Comparison of ENCODE assay signal across 13 cellular contexts in genomic region chr17:40106089-40106759, GRCh38. TPM values are rescaled to one million over a fixed set of nuclear protein-coding genes. Genes with fewer than 3 reads are reported as not detected.
DNase-seq lines count a peak whose midpoint lies in the region; ATAC-seq and TF ChIP-seq lines count a peak whose summit lies in the region.
"Had no signal": no experiment of that assay in that cellular context is flagged by ENCODE, and none has a peak within 500 bp of the region (broad histone marks: within the 10 kb centered on the region; RNA-seq: fewer than 3 reads in every experiment).

No MANE protein-coding gene starts in this region.

- H3K4me1 ChIP-seq in esophagus squamous epithelium, result peaks cover 82 to 100% (median 98%) of the 10 kb centered on the region in 3 donors
- H3K4me1 ChIP-seq in ovary (ENCODE audit: insufficient read depth), result peaks cover 52% of the 10 kb centered on the region
- peaks cover 10% of the 10 kb centered on the region for H3K4me1 ChIP-seq in endodermal cell (ENCODE audit: control insufficient read depth, insufficient read depth, low read length)

- no peaks in the 10 kb centered on the region for H3K36me3 Mint-ChIP-seq in stimulated activated naive CD8-positive, alpha-beta T cell treated with anti-CD3 and anti-CD28 coated beads, Interleukin-15, Interleukin-2, amounts not matched to agents 100 ng/mL and 50 ng/mL, for 24 hours (ENCODE audit: low read depth)
- H3K36me3 Mint-ChIP-seq in endodermal cell (ENCODE audit: low read depth), result no peaks in the 10 kb centered on the region

- no peaks in the 10 kb centered on the region for H3K36me3 ChIP-seq in esophagus squamous epithelium
- H3K36me3 ChIP-seq in ovary, result no peaks in the 10 kb centered on the region
- no peaks in the 10 kb centered on the region for H3K36me3 ChIP-seq in endodermal cell (ENCODE audit: control insufficient read depth, insufficient read depth, low read length)

- H3K9ac ChIP-seq in endodermal cell (ENCODE audit: extremely low read depth, low read length, poor library complexity, severe bottlenecking), result no peak overlapping the region
- H3K9ac ChIP-seq: SK-N-SH had no signal

- H3K9me3 ChIP-seq in esophagus squamous epithelium (no peaks in the 10 kb centered on the region), ovary (no peaks in the 10 kb centered on the region), endodermal cell (ENCODE audit: control insufficient read depth, low read length) (no peaks in the 10 kb centered on the region)
- H3K9me3 ChIP-seq: SK-N-SH had no signal

- H3K4me3 ChIP-seq in esophagus squamous epithelium (no peak overlapping the region), ovary (no peak overlapping the region), endodermal cell (ENCODE audit: low read length) (no peak overlapping the region)
- H3K4me3 ChIP-seq: lung had no signal

- intact Hi-C loops in esophagus squamous epithelium (cut with DNase I), result no loop called here
- intact Hi-C loops in ovary (cut with DNase I), result loop anchor here in 2 of 4 donors (5.0 kb wide), 2 partner anchors 34 to 44 kb away; partner anchors contain the start of gene THRA (in 1 of the 2)

- H3K27me3 ChIP-seq in esophagus squamous epithelium, result no peaks in the 10 kb centered on the region
- H3K27me3 ChIP-seq in ovary, result no peaks in the 10 kb centered on the region
- H3K27me3 ChIP-seq in endodermal cell (ENCODE audit: control insufficient read depth, insufficient read depth, low read length, poor library complexity, severe bottlenecking), result peaks cover 35% of the 10 kb centered on the region

- TF ChIP-seq CTCF in esophagus squamous epithelium (IDR thresholded peaks at IDR 0.05), result no peak
- TF ChIP-seq CTCF in ovary (IDR thresholded peaks at IDR 0.05), result no peak
- TF ChIP-seq CTCF in endodermal cell (conservative IDR thresholded peaks at IDR 0.05), result no peak

- no peaks in the 10 kb centered on the region for H3K9me3 Mint-ChIP-seq in stimulated activated naive CD8-positive, alpha-beta T cell treated with anti-CD3 and anti-CD28 coated beads, Interleukin-15, Interleukin-2, amounts not matched to agents 100 ng/mL and 50 ng/mL, for 24 hours
- no peaks in the 10 kb centered on the region for H3K9me3 Mint-ChIP-seq in endodermal cell

- H3K27ac ChIP-seq in esophagus squamous epithelium (peak overlapping the region; percentile 86 to 100 (median 98)), ovary (peak overlapping the region; percentile 89 to 91), endodermal cell (ENCODE audit: low read depth, low read length) (no peak overlapping the region)

- DNase-seq in stimulated activated naive CD8-positive, alpha-beta T cell treated with anti-CD3 and anti-CD28 coated beads, Interleukin-15, Interleukin-2, amounts not matched to agents 100 U/mL and 50 U/mL, for 24 hours, result no peak
- no peak for DNase-seq in esophagus squamous epithelium (lab: John Stamatoyannopoulos, UW)
- peak in 2 of 5 donors; percentile 33 to 34 for DNase-seq in ovary
- DNase-seq in SW480 (ENCODE audit: low spot score), result no peak
- no peak for DNase-seq in endodermal cell
- DNase-seq in DMS 273 treated with DMSO at 0.1 percent for 48 hours (lab: John Stamatoyannopoulos, UW), result no peak
- no peak for DNase-seq in activated CD4-positive, alpha-beta T cell treated with anti-CD3 and anti-CD28 coated beads, Interleukin-2, amount 50 U/mL, for 1 hour
- DNase-seq: activated CD4-positive, alpha-beta T cell treated with anti-CD3 and anti-CD28 coated beads, Interleukin-2, amount 50 U/mL, for 4 hours; amniotic stem cell; NCI-H2171; SK-N-SH had no signal

- peak overlapping the region; percentile 16 for H3K27ac Mint-ChIP-seq in stimulated activated naive CD8-positive, alpha-beta T cell treated with anti-CD3 and anti-CD28 coated beads, Interleukin-15, Interleukin-2, amounts not matched to agents 100 ng/mL and 50 ng/mL, for 24 hours
- no peak overlapping the region for H3K27ac Mint-ChIP-seq in endodermal cell

- no peak overlapping the region for H3K4me3 Mint-ChIP-seq in stimulated activated naive CD8-positive, alpha-beta T cell treated with anti-CD3 and anti-CD28 coated beads, Interleukin-15, Interleukin-2, amounts not matched to agents 100 ng/mL and 50 ng/mL, for 24 hours
- no peak overlapping the region for H3K4me3 Mint-ChIP-seq in endodermal cell

- no peaks in the 10 kb centered on the region for H3K27me3 Mint-ChIP-seq in stimulated activated naive CD8-positive, alpha-beta T cell treated with anti-CD3 and anti-CD28 coated beads, Interleukin-15, Interleukin-2, amounts not matched to agents 100 ng/mL and 50 ng/mL, for 24 hours
- H3K27me3 Mint-ChIP-seq in endodermal cell (ENCODE audit: insufficient read depth), result peaks cover 87% of the 10 kb centered on the region

- 83 to 87% methylated on average over 1 to 3 of the region's 3 CpGs for WGBS in esophagus squamous epithelium, 2 donors
- WGBS in ovary, 3 donors, result 80 to 84% (median 81%) methylated on average over 3 of the region's 3 CpGs
- WGBS in endodermal cell (ENCODE audit: insufficient coverage in 1 of 2, insufficient read length in 1 of 2), 2 experiments, result 90 to 91% methylated on average over 2 to 3 of the region's 3 CpGs

- peaks cover 93% of the 10 kb centered on the region for H3K4me1 Mint-ChIP-seq in stimulated activated naive CD8-positive, alpha-beta T cell treated with anti-CD3 and anti-CD28 coated beads, Interleukin-15, Interleukin-2, amounts not matched to agents 100 ng/mL and 50 ng/mL, for 24 hours (ENCODE audit: low read depth)
- H3K4me1 Mint-ChIP-seq in endodermal cell, result peaks cover 71% of the 10 kb centered on the region

- no peak for ATAC-seq in stimulated activated naive CD8-positive, alpha-beta T cell treated with anti-CD3 and anti-CD28 coated beads, Interleukin-15, Interleukin-2, amounts not matched to agents 100 U/mL and 50 U/mL, for 24 hours

- TF ChIP-seq EP300 in ovary (IDR thresholded peaks at IDR 0.05), result no peak

- TF ChIP-seq POLR2A in esophagus squamous epithelium (IDR thresholded peaks at IDR 0.05) (no peak), ovary (IDR thresholded peaks at IDR 0.05) (no peak)

RNA-seq across cellular contexts. Expression of gene NR1D1, which starts 5.8 kb away (rescaled TPM):
- total RNA-seq in esophagus squamous epithelium, result 10 to 100 TPM in 1 of 4 donors, 1 to 10 TPM in 3; 3.8 to 16.4 (median 5.4) TPM
- total RNA-seq in ovary, result 10 to 100 TPM; 10.7 to 73.8 (median 23.7) TPM
- polyA plus RNA-seq in ovary, result 10 to 100 TPM; 11.8 to 59.0 TPM
- 1 to 10 TPM; 3.0 to 4.4 TPM for total RNA-seq in endodermal cell
- polyA plus RNA-seq in endodermal cell (2013, experiment 1 of 2), result 3.1 TPM
- polyA plus RNA-seq in endodermal cell (2013, experiment 2 of 2), result 2.3 TPM

RNA-seq across cellular contexts. Expression of gene MSL1, which starts 15.5 kb away (rescaled TPM):
- total RNA-seq in esophagus squamous epithelium (10 to 100 TPM; 41.5 to 59.9 (median 51.5) TPM), ovary (100 to 1,000 TPM in 1 of 7 donors, 10 to 100 TPM in 6; 59.6 to 110 (median 83.3) TPM), endodermal cell (100 to 1,000 TPM in 1 of 2 donors, 10 to 100 TPM in 1; 95.4 to 108 TPM)
- 100 to 1,000 TPM in 1 of 2 donors, 10 to 100 TPM in 1; 60.8 to 122 TPM for polyA plus RNA-seq in ovary
- 126 TPM for polyA plus RNA-seq in endodermal cell (2013, experiment 1 of 2)
- polyA plus RNA-seq in endodermal cell (2013, experiment 2 of 2), result 115 TPM

RNA-seq across cellular contexts. Expression of gene CASC3, which starts 34.1 kb away (rescaled TPM):
- total RNA-seq in esophagus squamous epithelium, result 10 to 100 TPM; 23.7 to 62.6 (median 27.8) TPM
- total RNA-seq in ovary, result 100 to 1,000 TPM in 4 of 7 donors, 10 to 100 TPM in 3; 39.9 to 122 (median 106) TPM
- 100 to 1,000 TPM in 1 of 2 donors, 10 to 100 TPM in 1; 53.1 to 113 TPM for polyA plus RNA-seq in ovary
- 100 to 1,000 TPM; 113 to 116 TPM for total RNA-seq in endodermal cell
- polyA plus RNA-seq in endodermal cell (2013, experiment 1 of 2), result 121 TPM
- 108 TPM for polyA plus RNA-seq in endodermal cell (2013, experiment 2 of 2)

RNA-seq across cellular contexts. Expression of gene THRA, which starts 43.5 kb away (rescaled TPM):
- 10 to 100 TPM in 2 of 4 donors, 1 to 10 TPM in 2; 4.2 to 27.1 (median 13.4) TPM for total RNA-seq in esophagus squamous epithelium
- total RNA-seq in ovary, result 100 to 1,000 TPM in 2 of 7 donors, 10 to 100 TPM in 5; 51.4 to 129 (median 89.3) TPM
- polyA plus RNA-seq in ovary, result 10 to 100 TPM; 77.5 to 87.2 TPM
- total RNA-seq in endodermal cell, result 10 to 100 TPM; 12.7 to 14.4 TPM
- 16.0 TPM for polyA plus RNA-seq in endodermal cell (2013, experiment 1 of 2)
- 15.5 TPM for polyA plus RNA-seq in endodermal cell (2013, experiment 2 of 2)

RNA-seq across cellular contexts. Expression of gene MED24, which starts 52.0 kb away (rescaled TPM):
- 10 to 100 TPM; 44.2 to 56.1 (median 49.0) TPM for total RNA-seq in esophagus squamous epithelium
- total RNA-seq in ovary, result 10 to 100 TPM; 42.2 to 73.9 (median 66.7) TPM
- polyA plus RNA-seq in ovary, result 10 to 100 TPM; 45.1 to 51.3 TPM
- 100 to 1,000 TPM; 106 to 124 TPM for total RNA-seq in endodermal cell
- 119 TPM for polyA plus RNA-seq in endodermal cell (2013, experiment 1 of 2)
- polyA plus RNA-seq in endodermal cell (2013, experiment 2 of 2), result 101 TPM
